ENCODE assay signal across 8 cellular contexts in the genomic region with DNA sequence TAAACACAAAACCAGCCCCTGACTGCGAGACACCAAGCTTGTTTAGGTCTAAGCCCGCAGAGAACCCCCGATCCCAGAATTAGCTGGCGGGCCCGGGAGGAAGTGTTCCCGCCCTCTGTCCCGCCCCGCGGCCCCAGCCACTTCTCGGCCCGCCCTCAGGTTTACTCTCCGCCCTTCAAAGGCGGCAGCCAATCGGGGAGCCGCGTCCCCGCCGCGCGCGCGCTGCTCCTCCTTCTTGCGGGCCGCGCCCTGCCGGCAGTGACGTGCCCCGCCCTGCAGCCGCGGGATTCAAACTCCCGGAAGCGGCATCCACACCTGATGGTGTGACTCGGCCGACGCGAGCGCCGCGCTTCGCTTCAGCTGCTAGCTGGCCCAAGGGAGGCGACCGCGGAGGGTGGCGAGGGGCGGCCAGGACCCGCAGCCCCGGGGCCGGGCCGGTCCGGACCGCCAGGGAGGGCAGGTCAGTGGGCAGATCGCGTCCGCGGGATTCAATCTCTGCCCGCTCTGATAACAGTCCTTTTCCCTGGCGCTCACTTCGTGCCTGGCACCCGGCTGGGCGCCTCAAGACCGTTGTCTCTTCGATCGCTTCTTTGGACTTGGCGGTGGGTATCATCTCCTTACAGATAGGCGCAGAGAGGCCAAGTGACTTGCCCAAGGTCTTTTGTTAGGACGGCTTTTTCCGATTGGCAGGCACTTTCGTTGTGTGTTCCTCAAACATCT. TPM values are rescaled to one million over a fixed set of nuclear protein-coding genes. Genes with fewer than 3 reads are reported as not detected.
A peak's percentile ranks its signal among the peaks of the same experiment; 100 is the strongest.
DNase-seq lines count a peak whose midpoint lies in the region; ATAC-seq and TF ChIP-seq lines count a peak whose summit lies in the region.

A gene (plus strand): TSS at position 291 of the 720 bp plus-strand sequence. CDS start 3,440 bp downstream, outside the sequence.

- no peaks in the 10 kb centered on the region for H3K27me3 ChIP-seq in PC-9 (ENCODE audit: insufficient read depth, low read depth)
- H3K27me3 ChIP-seq in esophagus (ENCODE audit: control insufficient read depth in 1 of 2, insufficient read depth in 2 of 2, low read length in 2 of 2) = no peaks in the 10 kb centered on the region
- H3K27me3 ChIP-seq in muscle layer of duodenum (ENCODE audit: low read depth, low read length) = no peaks in the 10 kb centered on the region

- WGBS in esophagus, 2 donors = 1% methylated on average over 63 to 68 of the region's 68 CpGs

- H2AFZ ChIP-seq in PC-9 = peak within 1 kb of the TSS; percentile 71

- H3K27ac ChIP-seq in PC-9 = no peak within 1 kb of the TSS
- peak within 1 kb of the TSS; percentile 63 to 66 for H3K27ac ChIP-seq in esophagus (ENCODE audit: low read depth in 2 of 2, low read length in 1 of 2)
- H3K27ac ChIP-seq in muscle layer of duodenum (ENCODE audit: low read length) = no peak within 1 kb of the TSS

- no peak for TF ChIP-seq CTCF in PC-9 (conservative IDR thresholded peaks at IDR 0.05)

- peak; percentile 99 for ATAC-seq in GM21717 (IDR thresholded peaks at IDR 0.05; ENCODE audit: unreplicated experiment)

- H3K4me3 ChIP-seq in PC-9 = peak within 1 kb of the TSS; percentile 58
- peak within 1 kb of the TSS; percentile 61 to 66 for H3K4me3 ChIP-seq in esophagus (ENCODE audit: low read depth in 1 of 2, low read length in 2 of 2)
- H3K4me3 ChIP-seq in muscle layer of duodenum (ENCODE audit: low read depth in 1 of 2, low read length in 2 of 2) = peak within 1 kb of the TSS; percentile 87 to 88

- DNase-seq in DMS153 treated with DMSO at 0.1 percent for 48 hours (lab: John Stamatoyannopoulos, UW; ENCODE audit: unreplicated experiment) (peak; percentile 90), KBM-7 (peak; percentile 97), PC-9 (peak; percentile 66 to 92), activated T-cell treated with anti-CD3 and anti-CD28 coated beads for 48 hours (ENCODE audit: low read depth) (peak; percentile 97)
- DNase-seq in stimulated activated CD8-positive, alpha-beta memory T cell treated with anti-CD3 and anti-CD28 coated beads, Interleukin-7, amount 100 ng/mL, for 24 hours (ENCODE audit: low read depth) = peak; percentile 87

- POLR2A ChIA-PET in PC-9 (lab: Charles Lee; ENCODE audit: unreplicated experiment) = interaction anchor here (0.6 to 1.0 kb wide), 4 partner anchors 15 to 128 kb away, joined by 3 to 14 read pairs (median 4); a partner anchor contains a TSS

- H3K79me2 ChIP-seq in PC-9 (ENCODE audit: low read depth) = 0 out of 2 replicates have a peak, but pooled peaks cover 5% of the 10 kb centered on the region

- CTCF ChIA-PET in PC-9 (lab: Charles Lee) = interaction anchor here (0.6 kb wide), 2 partner anchors 15 to 58 kb away, joined by 3 to 9 read pairs; no protein-coding TSS in a partner anchor

- H3K36me3 ChIP-seq in PC-9 (ENCODE audit: low read depth) = no peaks in the 10 kb centered on the region
- H3K36me3 ChIP-seq in esophagus (ENCODE audit: control insufficient read depth in 2 of 2, insufficient read depth in 2 of 2, low read length in 1 of 2) = no peaks in the 10 kb centered on the region
- H3K36me3 ChIP-seq in muscle layer of duodenum (ENCODE audit: control insufficient read depth in 1 of 2, insufficient read depth in 2 of 2, low read length in 2 of 2) = no peaks in the 10 kb centered on the region

- no peaks in the 10 kb centered on the region for H3K9me3 ChIP-seq in PC-9 (ENCODE audit: insufficient read depth, low read depth)
- no peaks in the 10 kb centered on the region for H3K9me3 ChIP-seq in esophagus (ENCODE audit: control insufficient read depth in 2 of 2, insufficient read depth in 1 of 2, low read depth in 1 of 2, low read length in 1 of 2)
- H3K9me3 ChIP-seq in muscle layer of duodenum (ENCODE audit: control insufficient read depth in 1 of 2, low read length in 2 of 2) = no peaks in the 10 kb centered on the region

- H3K9me2 ChIP-seq in PC-9 (ENCODE audit: insufficient read depth) = no peaks in the 10 kb centered on the region

- no TSS peak for BruUV-seq in PC-9 (replicated peaks; lab: Mats Ljungman, UMichigan)

- no peaks in the 10 kb centered on the region for H3K4me1 ChIP-seq in PC-9 (replicated peaks; ENCODE audit: insufficient read depth)
- H3K4me1 ChIP-seq in esophagus (ENCODE audit: control insufficient read depth in 2 of 2, insufficient read depth in 2 of 2, low read length in 1 of 2) = peaks cover 0 to 2% of the 10 kb centered on the region in 2 donors
- peaks cover 0 to 12% of the 10 kb centered on the region in 2 donors for H3K4me1 ChIP-seq in muscle layer of duodenum (ENCODE audit: control insufficient read depth in 1 of 2, insufficient read depth in 2 of 2, low read length in 2 of 2)

- H3K4me2 ChIP-seq in PC-9 = peak within 1 kb of the TSS; percentile 70

- no peaks in the 10 kb centered on the region for H3F3A ChIP-seq in PC-9 (ENCODE audit: insufficient read depth, low read depth)

- no peaks in the 10 kb centered on the region for H4K20me1 ChIP-seq in PC-9 (ENCODE audit: insufficient read depth)

- intact Hi-C loops in PC-9 (cut with micrococcal nuclease; ENCODE audit: unreplicated experiment) = loop anchor here (5.0 kb wide), 1 partner anchor 119 kb away; no protein-coding TSS in a partner anchor

- in situ Hi-C loops in KBM-7 (cut with MboI; ENCODE audit: low pct_unique_long_range_greater_than_20kb, low sequenced_read_pairs) = no loop called here

RNA-seq across cellular contexts. Expression of the gene that starts here (rescaled TPM):
- 29.6 and 38.9 TPM in 2 replicates for total RNA-seq in PC-9 (2021)
- polyA plus RNA-seq in esophagus = 10 to 100 TPM in 1 of 2 donors, 1 to 10 TPM in 1; 8.3 to 11.5 TPM

Comparison
In these comparisons a context has a peak if more than half of its experiments do, and no peak if none do; other contexts are left out.
1. H3K27ac ChIP-seq: peak in esophagus (2 of 2); none in PC-9 (single experiment) and muscle layer of duodenum (single experiment).
2. Peak in every context shown above with its lines, with median percentiles within 50 percentile points of each other: DNase-seq and H3K4me3 ChIP-seq.